In genomic region chr19:46115396-46116109, GRCh38 we compare ENCODE assay signal across 1 cellular context.
TF ChIP-seq lines count a peak whose summit lies in the region.

No MANE protein-coding gene starts in this region.

TF ChIP-seq in SK-N-SH, 30 proteins besides CTCF, POLR2A, EP300 and RAD21 (continued from another document):
- TF ChIP-seq REST (IDR thresholded peaks at IDR 0.05; ENCODE audit: low read depth, low read length) (0 out of 2 replicates have a peak, but pooled peaks have one; percentile 14), RXRA (IDR thresholded peaks at IDR 0.05; ENCODE audit: borderline replicate concordance, low read depth) (peak; percentile 83), MXI1 (IDR thresholded peaks at IDR 0.05; ENCODE audit: low read depth, low read length) (no peak)
TF ChIP-seq in SK-N-SH: peak in this region for 8.
